8 cellular contexts compared by ENCODE assay signal in genomic region chr2:219278655-219279150, GRCh38. TPM values are rescaled to one million over a fixed set of nuclear protein-coding genes. Genes with fewer than 3 reads are reported as not detected.
DNase-seq lines count a peak whose midpoint lies in the region; ATAC-seq and TF ChIP-seq lines count a peak whose summit lies in the region.

No MANE protein-coding gene starts in this region.

- POLR2A ChIA-PET in CD4-positive, alpha-beta T cell (lab: Charles Lee) = interaction anchor here (0.6 to 7.5 kb wide), 21 partner anchors 9 to 987 kb away, joined by 3 to 202 read pairs (median 5); partner anchors contain the start of genes ABCB6, ANKZF1, ATG9A and CHPF

- H2AFZ ChIP-seq in MM.1S (ENCODE audit: low read length) (peak overlapping the region; percentile 95), neural progenitor cell (replicated peaks) (peak overlapping the region; percentile 65)

- peaks cover 42% of the 10 kb centered on the region for H3K36me3 Mint-ChIP-seq in CD4-positive, alpha-beta T cell (ENCODE audit: low read depth)
- peaks cover 56% of the 10 kb centered on the region for H3K36me3 Mint-ChIP-seq in effector memory CD8-positive, alpha-beta T cell (ENCODE audit: insufficient read depth)
- peaks cover 5% of the 10 kb centered on the region for H3K36me3 Mint-ChIP-seq in neural progenitor cell

- no peaks in the 10 kb centered on the region for H3K9me3 ChIP-seq in CD4-positive, alpha-beta T cell (ENCODE audit: control insufficient read depth, low read length)
- H3K9me3 ChIP-seq in MM.1S (replicated peaks; ENCODE audit: insufficient read depth, low read length) (no peaks in the 10 kb centered on the region), neural progenitor cell (ENCODE audit: low read depth) (no peaks in the 10 kb centered on the region)

- H3K9me2 ChIP-seq in MM.1S (replicated peaks; ENCODE audit: insufficient read depth, low read length) = no peaks in the 10 kb centered on the region

- H3K4me2 ChIP-seq in MM.1S (ENCODE audit: low read depth, low read length) (peak overlapping the region; percentile 81), neural progenitor cell (peak overlapping the region; percentile 79)

- H3K9me3 Mint-ChIP-seq in CD4-positive, alpha-beta T cell = no peaks in the 10 kb centered on the region
- no peaks in the 10 kb centered on the region for H3K9me3 Mint-ChIP-seq in effector memory CD8-positive, alpha-beta T cell
- no peaks in the 10 kb centered on the region for H3K9me3 Mint-ChIP-seq in neural progenitor cell

- H3K79me2 ChIP-seq in MM.1S (ENCODE audit: low read length) (peaks cover 10% of the 10 kb centered on the region), neural progenitor cell (ENCODE audit: low read depth) (no peaks in the 10 kb centered on the region)

- no peaks in the 10 kb centered on the region for H4K20me1 ChIP-seq in MM.1S (ENCODE audit: insufficient read depth, low read length)
- H4K20me1 ChIP-seq in neural progenitor cell (ENCODE audit: low read depth) = no peaks in the 10 kb centered on the region

- peak overlapping the region; percentile 98 for H3K27ac Mint-ChIP-seq in CD4-positive, alpha-beta T cell
- peak overlapping the region; percentile 98 to 99 for H3K27ac Mint-ChIP-seq in effector memory CD8-positive, alpha-beta T cell
- no peak overlapping the region for H3K27ac Mint-ChIP-seq in neural progenitor cell

- DNase-seq in CD4-positive, alpha-beta T cell = no peak
- no peak for DNase-seq in MM.1S
- no peak for DNase-seq in effector memory CD8-positive, alpha-beta T cell
- DNase-seq in neural progenitor cell (ENCODE audit: low spot score) = no peak
- DNase-seq in NOMO-1 treated with DMSO at 0.1 percent for 48 hours (lab: John Stamatoyannopoulos, UW; ENCODE audit: unreplicated experiment) = no peak

- no peaks in the 10 kb centered on the region for H3K27me3 Mint-ChIP-seq in CD4-positive, alpha-beta T cell
- no peaks in the 10 kb centered on the region for H3K27me3 Mint-ChIP-seq in effector memory CD8-positive, alpha-beta T cell
- H3K27me3 Mint-ChIP-seq in neural progenitor cell (ENCODE audit: insufficient read depth, low read depth) = peaks cover 11% of the 10 kb centered on the region

- H3F3A ChIP-seq in MM.1S (ENCODE audit: insufficient read depth, low read length) = peaks cover 15% of the 10 kb centered on the region
- H3F3A ChIP-seq in neural progenitor cell (ENCODE audit: low read depth) = peaks cover 13% of the 10 kb centered on the region

- H3K36me3 ChIP-seq in MM.1S (replicated peaks; ENCODE audit: insufficient read depth, low read length) (no peaks in the 10 kb centered on the region), neural progenitor cell (no peaks in the 10 kb centered on the region)

- peak overlapping the region; percentile 97 for H3K27ac ChIP-seq in CD4-positive, alpha-beta T cell (ENCODE audit: low read depth, low read length)
- peak overlapping the region; percentile 88 for H3K27ac ChIP-seq in MM.1S (ENCODE audit: low read length)
- no peak overlapping the region for H3K27ac ChIP-seq in neural progenitor cell

- H3K4me3 ChIP-seq in MM.1S (ENCODE audit: low read length) (peak overlapping the region; percentile 62), neural progenitor cell (peak overlapping the region; percentile 59)

- intact Hi-C loops in CD4-positive, alpha-beta T cell (cut with DNase I, micrococcal nuclease) = loop anchor here (1.0 to 5.0 kb wide), 8 partner anchors 17 to 109 kb away; partner anchors contain the start of genes DNPEP (in 2 of the 2), ANKZF1 (in 1 of the 2), ATG9A (in 1 of the 2) and CNPPD1 (in 1 of the 2)

- no peak for TF ChIP-seq CTCF in CD4-positive, alpha-beta T cell (IDR thresholded peaks at IDR 0.05)
- no peak for TF ChIP-seq CTCF in MM.1S (IDR thresholded peaks at IDR 0.05; ENCODE audit: low read length)
- no peak for TF ChIP-seq CTCF in neural progenitor cell (IDR thresholded peaks at IDR 0.05)

- H3K9ac ChIP-seq in MM.1S (ENCODE audit: low read length) (peak overlapping the region; percentile 78), neural progenitor cell (no peak overlapping the region)

- H3K4me1 ChIP-seq in MM.1S (ENCODE audit: low read length) (peaks cover 21% of the 10 kb centered on the region), neural progenitor cell (peaks cover 15% of the 10 kb centered on the region)

- no peaks in the 10 kb centered on the region for H3K27me3 ChIP-seq in CD4-positive, alpha-beta T cell (ENCODE audit: control insufficient read depth, insufficient read depth, low read length)
- H3K27me3 ChIP-seq in MM.1S (replicated peaks; ENCODE audit: insufficient read depth, low read length) = no peaks in the 10 kb centered on the region
- peaks cover 5% of the 10 kb centered on the region for H3K27me3 ChIP-seq in neural progenitor cell

- CTCF ChIA-PET in CD4-positive, alpha-beta T cell (lab: Charles Lee) = interaction anchor here (0.8 to 12.0 kb wide), 8 partner anchors 16 to 118 kb away, joined by 3 to 190 read pairs (median 6); partner anchors contain the start of genes ANKZF1, ATG9A, DNPEP and NHEJ1

- no peak for ATAC-seq in CD4-positive, alpha-beta T cell (ENCODE audit: poor library complexity)
- no peak for ATAC-seq in effector memory CD8-positive, alpha-beta T cell (replicated peaks)
- ATAC-seq in HG03159 (IDR thresholded peaks at IDR 0.05; ENCODE audit: unreplicated experiment) (no peak), HG03175 (IDR thresholded peaks at IDR 0.05; ENCODE audit: unreplicated experiment) (no peak)
- no peak for ATAC-seq in activated CD4-positive, CD25-positive, alpha-beta regulatory T cell treated with anti-CD3 and anti-CD28 coated beads, Interleukin-2, amount 50 U/mL, for 24 hours

- peak overlapping the region; percentile 97 for H3K4me3 Mint-ChIP-seq in CD4-positive, alpha-beta T cell
- peak overlapping the region; percentile 83 to 84 for H3K4me3 Mint-ChIP-seq in effector memory CD8-positive, alpha-beta T cell
- H3K4me3 Mint-ChIP-seq in neural progenitor cell = peak overlapping the region; percentile 87

- H3K4me1 Mint-ChIP-seq in CD4-positive, alpha-beta T cell (ENCODE audit: low read depth) = peaks cover 43% of the 10 kb centered on the region
- H3K4me1 Mint-ChIP-seq in effector memory CD8-positive, alpha-beta T cell (ENCODE audit: low read depth in 2 of 2) = peaks cover 28 to 37% of the 10 kb centered on the region in 2 donors
- peaks cover 36% of the 10 kb centered on the region for H3K4me1 Mint-ChIP-seq in neural progenitor cell

RNA-seq across cellular contexts. Expression of gene DNAJB2, which starts 0.5 kb away (rescaled TPM):
- 100 to 1,000 TPM; 151 to 161 TPM for total RNA-seq in CD4-positive, alpha-beta T cell
- 35.0 and 37.0 TPM in 2 replicates for total RNA-seq in neural progenitor cell (ENCODE audit: low replicate concordance)

RNA-seq across cellular contexts. Expression of gene TUBA4A, which starts 25.0 kb away (rescaled TPM):
- 100 to 1,000 TPM; 183 to 185 TPM for total RNA-seq in CD4-positive, alpha-beta T cell
- 0.56 TPM in 1 of 2 replicates, not detected in the other for total RNA-seq in neural progenitor cell (ENCODE audit: low replicate concordance)

RNA-seq across cellular contexts. Expression of gene TUBA4B, which starts 25.7 kb away (rescaled TPM):
- not detected for total RNA-seq in CD4-positive, alpha-beta T cell
- not detected in 2 replicates for total RNA-seq in neural progenitor cell (ENCODE audit: low replicate concordance)

RNA-seq across cellular contexts. Expression of gene PTPRN, which starts 30.5 kb away (rescaled TPM):
- total RNA-seq in CD4-positive, alpha-beta T cell = not detected
- 0.60 and 4.2 TPM in 2 replicates for total RNA-seq in neural progenitor cell (ENCODE audit: low replicate concordance)

RNA-seq across cellular contexts. Expression of gene STK16, which starts 33.4 kb away (rescaled TPM):
- 10 to 100 TPM; 11.2 to 14.1 TPM for total RNA-seq in CD4-positive, alpha-beta T cell
- 19.9 and 26.8 TPM in 2 replicates for total RNA-seq in neural progenitor cell (ENCODE audit: low replicate concordance)

Comparison
In these comparisons a context has a peak if more than half of its experiments do, and no peak if none do; other contexts are left out.
1. RNA of gene TUBA4A, which starts 25.0 kb away (total RNA-seq): 183 to 185 TPM in CD4-positive, alpha-beta T cell; 0.56 TPM in neural progenitor cell; every median in the first group is over 100 times any median in the second.
2. Peak in every context shown above with its lines, with median percentiles within 50 percentile points of each other: H3K4me3 Mint-ChIP-seq.